Comparison of ENCODE assay signal across 8 cellular contexts in genomic region chr4:146916479-146917076, GRCh38.
DNase-seq lines count a peak whose midpoint lies in the region; ATAC-seq and TF ChIP-seq lines count a peak whose summit lies in the region.

No MANE protein-coding gene starts in this region.

- DNase-seq in NCI-H2029 (lab: John Stamatoyannopoulos, UW) (peak; percentile 4), NCI-H2029 treated with DMSO at 0.1 percent for 48 hours (lab: John Stamatoyannopoulos, UW) (no peak), HAP-1 (ENCODE audit: low spot score in 2 of 2) (peak; percentile 23 to 33), dedifferentiated amniotic fluid mesenchymal stem cell (ENCODE audit: extremely low spot score) (peak; percentile 56), nephron progenitor cell (peak; percentile 12), NCI-H2107 treated with DMSO at 0.1 percent for 48 hours (lab: John Stamatoyannopoulos, UW; ENCODE audit: unreplicated experiment) (no peak)

- no peaks in the 10 kb centered on the region for H4K20me1 ChIP-seq in OCI-LY1 (ENCODE audit: insufficient read depth, low read length)

- no peaks in the 10 kb centered on the region for H3K79me2 ChIP-seq in OCI-LY1 (ENCODE audit: insufficient read depth, low read length)

- H3K36me3 ChIP-seq in HAP-1 (replicated peaks) (no peaks in the 10 kb centered on the region), OCI-LY1 (ENCODE audit: insufficient read depth, low read length) (no peaks in the 10 kb centered on the region)

- H3K9ac ChIP-seq in OCI-LY1 (ENCODE audit: low read length), result no peak overlapping the region

- ATAC-seq in HG03095 (IDR thresholded peaks at IDR 0.05; ENCODE audit: unreplicated experiment), result no peak

- in situ Hi-C loops in HAP-1 (cut with MboI; ENCODE audit: low sequenced_read_pairs), result loop anchor here (25.0 kb wide), 1 partner anchor 579 kb away; no protein-coding TSS in a partner anchor

- H3K27me3 ChIP-seq in HAP-1 (ENCODE audit: low read depth) (no peaks in the 10 kb centered on the region; the same call in 1 of the 2 replicates), OCI-LY1 (ENCODE audit: insufficient read depth, low read length) (no peaks in the 10 kb centered on the region)

- no peaks in the 10 kb centered on the region for H3K36me3 Mint-ChIP-seq in nephron progenitor cell (ENCODE audit: low read depth)

- TF ChIP-seq CTCF in OCI-LY1 (IDR thresholded peaks at IDR 0.05; ENCODE audit: low read length) (peak; percentile 75), nephron progenitor cell (IDR thresholded peaks at IDR 0.05) (peak; percentile 80)

- H2AFZ ChIP-seq in OCI-LY1 (ENCODE audit: low read length), result no peak overlapping the region

- H3K4me1 ChIP-seq in HAP-1 (no peaks in the 10 kb centered on the region), OCI-LY1 (ENCODE audit: insufficient read depth, low read length, severe bottlenecking) (no peaks in the 10 kb centered on the region)

- no peaks in the 10 kb centered on the region for H3K27me3 Mint-ChIP-seq in nephron progenitor cell (ENCODE audit: low read depth, poor library complexity)

- H3K27ac Mint-ChIP-seq in nephron progenitor cell, result no peak overlapping the region

- H3K9me3 ChIP-seq in HAP-1 (no peaks in the 10 kb centered on the region), OCI-LY1 (ENCODE audit: low read length) (no peaks in the 10 kb centered on the region)

- no peaks in the 10 kb centered on the region for H3K9me2 ChIP-seq in OCI-LY1 (ENCODE audit: low read depth, low read length)

- no peaks in the 10 kb centered on the region for H3K9me3 Mint-ChIP-seq in nephron progenitor cell

- H3K4me3 ChIP-seq in HAP-1 (no peak overlapping the region), OCI-LY1 (ENCODE audit: low read depth, low read length, poor library complexity, severe bottlenecking) (no peak overlapping the region)

- H3K4me2 ChIP-seq in OCI-LY1 (ENCODE audit: low read length), result no peak overlapping the region

- no peak overlapping the region for H3K4me3 Mint-ChIP-seq in nephron progenitor cell

- no peak overlapping the region for H3K27ac ChIP-seq in OCI-LY1 (ENCODE audit: low read depth, low read length, poor library complexity, severe bottlenecking)

- no peaks in the 10 kb centered on the region for H3K4me1 Mint-ChIP-seq in nephron progenitor cell

- H3F3A ChIP-seq in OCI-LY1 (ENCODE audit: insufficient read depth, low read length), result no peaks in the 10 kb centered on the region

Comparison
In these comparisons a context has a peak if more than half of its experiments do, and no peak if none do; other contexts are left out.
1. DNase-seq: peak in NCI-H2029 (single experiment), HAP-1 (2 of 2), dedifferentiated amniotic fluid mesenchymal stem cell (single experiment) and nephron progenitor cell (single experiment); none in NCI-H2029 treated with DMSO at 0.1 percent for 48 hours (single experiment) and NCI-H2107 treated with DMSO at 0.1 percent for 48 hours (single experiment).